In the genomic region with DNA sequence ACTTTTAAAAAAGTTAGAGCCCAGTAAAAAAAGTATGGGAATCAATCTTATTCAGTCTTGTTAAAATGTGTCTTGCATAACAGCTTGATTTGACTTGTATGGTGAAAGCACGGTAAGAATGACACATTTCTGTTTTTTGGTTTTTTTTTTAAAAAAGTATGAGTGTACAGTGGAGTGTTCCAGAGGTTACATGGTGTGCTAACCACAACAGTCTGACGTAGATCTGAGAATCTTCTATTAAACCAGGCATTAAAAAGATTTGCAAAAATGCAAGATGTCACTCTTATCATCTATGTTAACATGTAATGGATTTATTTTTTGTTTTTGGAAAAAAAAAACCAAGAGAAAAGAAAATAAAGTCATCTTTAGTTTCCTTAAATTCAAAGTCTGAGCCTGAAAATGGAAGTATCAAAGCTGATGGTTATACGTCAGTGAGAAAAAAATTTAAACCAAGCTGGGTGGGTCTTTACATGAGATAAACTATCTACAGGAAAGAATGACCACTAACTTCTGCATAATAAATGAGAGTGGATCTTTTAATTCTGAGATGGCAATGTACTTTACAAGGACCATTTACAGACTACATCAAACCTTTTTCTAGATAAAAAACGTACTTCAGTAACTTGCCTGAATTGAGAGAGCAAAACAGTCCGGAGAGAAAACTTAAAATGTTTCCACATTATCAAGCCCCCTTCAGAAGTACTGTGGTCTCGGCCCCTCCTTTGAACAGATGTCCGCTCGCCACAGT, we compare ENCODE assay signal across 8 cellular contexts. TPM values are rescaled to one million over a fixed set of nuclear protein-coding genes. Genes with fewer than 3 reads are reported as not detected.
A peak's percentile ranks its signal among the peaks of the same experiment; 100 is the strongest.
DNase-seq lines count a peak whose midpoint lies in the region; ATAC-seq and TF ChIP-seq lines count a peak whose summit lies in the region.

No MANE protein-coding gene starts in this region.

- H3K23ac ChIP-seq in IMR-90 (ENCODE audit: low read depth, low read length), result peak overlapping the region; percentile 99

- WGBS in IMR-90 (ENCODE audit: extremely low coverage in 2 of 2, insufficient read length in 1 of 2), 2 experiments, result no CpG with 5 or more reads among the region's 8 CpGs
- WGBS in gastroesophageal sphincter (ENCODE audit: low coverage in 1 of 2), 2 donors, result 0% methylated on average over 6 to 8 of the region's 8 CpGs

- TF ChIP-seq EP300 in gastroesophageal sphincter (IDR thresholded peaks at IDR 0.05), result no peak

- H3K14ac ChIP-seq in IMR-90 (replicated peaks; ENCODE audit: low read depth, low read length), result peak overlapping the region; percentile 99

- H2AK9ac ChIP-seq in IMR-90 (replicated peaks; ENCODE audit: low read depth, low read length, poor library complexity), result peak overlapping the region; percentile 99

- DNase-seq in GM06990 (ENCODE audit: extremely low read depth, insufficient read length), result peak; percentile 30
- peak; percentile 95 for DNase-seq in IMR-90
- no peak for DNase-seq in activated CD4-positive, alpha-beta memory T cell treated with anti-CD3 and anti-CD28 coated beads, Interleukin-2, amount 10 ng/mL, durations not matched to agents 7 days and 5 days
- no peak for DNase-seq in cerebellum (ENCODE audit: low spot score)
- DNase-seq in NCI-H345 (lab: John Stamatoyannopoulos, UW), result no peak
- DNase-seq in COLO668 (lab: John Stamatoyannopoulos, UW; ENCODE audit: unreplicated experiment), result no peak

- peaks cover 15 to 50% of the 10 kb centered on the region in 2 experiments for H3K79me1 ChIP-seq in IMR-90 (ENCODE audit: low read depth in 1 of 2, low read length in 2 of 2)

- in situ Hi-C loops in IMR-90 (cut with MboI; ENCODE audit: low sequenced_read_pairs), result no loop called here

- CTCF ChIA-PET in IMR-90 (lab: Yijun Ruan, JAX), result interaction anchor here (0.6 kb wide), 1 partner anchor 20 kb away, joined by 5 read pairs; no protein-coding TSS in a partner anchor
- CTCF ChIA-PET in activated CD4-positive, alpha-beta memory T cell treated with anti-CD3 and anti-CD28 coated beads, Interleukin-2, amount 10 ng/mL, durations not matched to agents 7 days and 5 days (lab: Charles Lee), result interaction anchor here (0.6 to 1.2 kb wide), 4 partner anchors 37 to 173 kb away, joined by 3 to 5 read pairs (median 4); a partner anchor contains a TSS

- peak overlapping the region; percentile 100 for H3K56ac ChIP-seq in IMR-90 (ENCODE audit: extremely low read depth, insufficient read depth, low read length)

- H3K9me3 Mint-ChIP-seq in activated CD4-positive, alpha-beta memory T cell treated with anti-CD3 and anti-CD28 coated beads, Interleukin-2, amount 10 ng/mL, durations not matched to agents 7 days and 5 days, result no peaks in the 10 kb centered on the region

- H2BK5ac ChIP-seq in IMR-90 (ENCODE audit: low read depth, low read length, poor library complexity, severe bottlenecking), result peak overlapping the region; percentile 99

- no peak for TF ChIP-seq POLR2A in IMR-90 (IDR thresholded peaks at IDR 0.05; ENCODE audit: low read depth, low read length)
- TF ChIP-seq POLR2A in gastroesophageal sphincter (IDR thresholded peaks at IDR 0.05), result no peak

- intact Hi-C loops in IMR-90 (cut with micrococcal nuclease), result loop anchor here (10.0 kb wide), 2 partner anchors 551 to 1521 kb away; a partner anchor contains a TSS

- H3K27ac ChIP-seq in IMR-90 (ENCODE audit: insufficient read depth, low read length), result peak overlapping the region; percentile 98
- H3K27ac ChIP-seq in gastroesophageal sphincter, result peak overlapping the region; percentile 93 to 99 (median 98)
- peak overlapping the region; percentile 96 for H3K27ac ChIP-seq in rectal smooth muscle tissue (ENCODE audit: low read depth, low read length)

- ATAC-seq in IMR-90 (ENCODE audit: low read depth), result no peak
- ATAC-seq in gastroesophageal sphincter, result peak; percentile 37

- H2BK120ac ChIP-seq in IMR-90 (ENCODE audit: low read depth, low read length), result peak overlapping the region; percentile 71

- no peak for TF ChIP-seq RAD21 in IMR-90 (IDR thresholded peaks at IDR 0.05; ENCODE audit: low read length)

- H4K8ac ChIP-seq in IMR-90 (ENCODE audit: low read depth in 2 of 2, low read length in 2 of 2), result peak overlapping the region; percentile 91 to 93; a peak in 3 of 4 replicates

- peak overlapping the region; percentile 23 for H4K5ac ChIP-seq in IMR-90 (ENCODE audit: low read depth, low read length)

- TSS peak; percentile 56 for BruUV-seq in IMR-90 (replicated peaks; lab: Mats Ljungman, UMichigan)

- peak overlapping the region; percentile 100 for H3K27ac Mint-ChIP-seq in activated CD4-positive, alpha-beta memory T cell treated with anti-CD3 and anti-CD28 coated beads, Interleukin-2, amount 10 ng/mL, durations not matched to agents 7 days and 5 days

- peaks cover 53% of the 10 kb centered on the region for H3K36me3 Mint-ChIP-seq in activated CD4-positive, alpha-beta memory T cell treated with anti-CD3 and anti-CD28 coated beads, Interleukin-2, amount 10 ng/mL, durations not matched to agents 7 days and 5 days (ENCODE audit: low read depth)

- peak overlapping the region; percentile 88 for H3K4me3 Mint-ChIP-seq in activated CD4-positive, alpha-beta memory T cell treated with anti-CD3 and anti-CD28 coated beads, Interleukin-2, amount 10 ng/mL, durations not matched to agents 7 days and 5 days

- H3K4ac ChIP-seq in IMR-90 (ENCODE audit: low read depth, low read length), result peak overlapping the region; percentile 89

- H2BK15ac ChIP-seq in IMR-90 (ENCODE audit: low read depth, low read length), result 0 out of 3 replicates have a peak overlapping the region, but pooled peaks have one; percentile 30

- H3K18ac ChIP-seq in IMR-90 (ENCODE audit: low read depth, low read length), result peak overlapping the region; percentile 28

- no peaks in the 10 kb centered on the region for H3K9me3 ChIP-seq in IMR-90 (ENCODE audit: control insufficient read depth, insufficient read depth, low read length)
- no peaks in the 10 kb centered on the region for H3K9me3 ChIP-seq in gastroesophageal sphincter

- peak overlapping the region; percentile 98 for H2AK5ac ChIP-seq in IMR-90 (ENCODE audit: low read depth, low read length)

- H3K27me3 ChIP-seq in GM06990 (replicated peaks; ENCODE audit: control insufficient read depth, insufficient read depth, low read length) (no peaks in the 10 kb centered on the region), IMR-90 (ENCODE audit: control insufficient read depth, insufficient read depth, low read length) (no peaks in the 10 kb centered on the region), gastroesophageal sphincter (no peaks in the 10 kb centered on the region), rectal smooth muscle tissue (ENCODE audit: control insufficient read depth, insufficient read depth, low read length) (no peaks in the 10 kb centered on the region)

- H3K4me1 Mint-ChIP-seq in activated CD4-positive, alpha-beta memory T cell treated with anti-CD3 and anti-CD28 coated beads, Interleukin-2, amount 10 ng/mL, durations not matched to agents 7 days and 5 days, result peaks cover 47% of the 10 kb centered on the region

- peak overlapping the region; percentile 85 for H2AFZ ChIP-seq in IMR-90 (replicated peaks; ENCODE audit: low read length, poor library complexity)

- dilution Hi-C loops in IMR-90 (cut with HindIII; ENCODE audit: low sequenced_read_pairs, unreplicated experiment), result no loop called here

- peak overlapping the region; percentile 99 for H3K9ac ChIP-seq in IMR-90 (ENCODE audit: low read depth, low read length)
- peak overlapping the region; percentile 97 for H3K9ac ChIP-seq in rectal smooth muscle tissue (ENCODE audit: low read length)

- peak overlapping the region; percentile 72 for H3K4me3 ChIP-seq in GM06990 (replicated peaks; ENCODE audit: low read depth, low read length)
- H3K4me3 ChIP-seq in IMR-90 (ENCODE audit: insufficient read depth, low read depth, low read length), result peak overlapping the region; percentile 60
- H3K4me3 ChIP-seq in gastroesophageal sphincter, result peak overlapping the region; percentile 96
- H3K4me3 ChIP-seq in rectal smooth muscle tissue (ENCODE audit: low read length), result peak overlapping the region; percentile 92

- H3K27me3 Mint-ChIP-seq in activated CD4-positive, alpha-beta memory T cell treated with anti-CD3 and anti-CD28 coated beads, Interleukin-2, amount 10 ng/mL, durations not matched to agents 7 days and 5 days, result no peaks in the 10 kb centered on the region

- POLR2A ChIA-PET in IMR-90 (lab: Charles Lee; ENCODE audit: unreplicated experiment), result interaction anchor here (0.6 kb wide), 1 partner anchor 35 kb away, joined by 3 read pairs; no protein-coding TSS in a partner anchor
- POLR2A ChIA-PET in activated CD4-positive, alpha-beta memory T cell treated with anti-CD3 and anti-CD28 coated beads, Interleukin-2, amount 10 ng/mL, durations not matched to agents 7 days and 5 days (lab: Charles Lee), result interaction anchor here (0.6 to 8.2 kb wide), 30 partner anchors 7 to 1542 kb away, joined by 3 to 136 read pairs (median 8); a partner anchor contains a TSS

- H4K20me1 ChIP-seq in IMR-90 (ENCODE audit: insufficient read depth, low read length), result peaks cover 32% of the 10 kb centered on the region

- H3K9me1 ChIP-seq in IMR-90 (ENCODE audit: insufficient read depth, low read length), result peaks cover 14% of the 10 kb centered on the region

- H3K4me2 ChIP-seq in IMR-90 (ENCODE audit: low read depth, low read length), result peak overlapping the region; percentile 66

- peak overlapping the region; percentile 74 for H4K91ac ChIP-seq in IMR-90 (ENCODE audit: insufficient read depth, low read depth, low read length)

- H2BK20ac ChIP-seq in IMR-90 (ENCODE audit: low read depth, low read length), result no peak overlapping the region

- no peak for TF ChIP-seq CTCF in GM06990 (IDR thresholded peaks at IDR 0.05; ENCODE audit: insufficient read depth, low read length, poor library complexity, severe bottlenecking)
- no peak for TF ChIP-seq CTCF in IMR-90 (conservative IDR thresholded peaks at IDR 0.05; ENCODE audit: low read depth, low read length)
- no peak for TF ChIP-seq CTCF in gastroesophageal sphincter (IDR thresholded peaks at IDR 0.05)

- H3K4me1 ChIP-seq in IMR-90 (ENCODE audit: control insufficient read depth, insufficient read depth, low read length), result no peaks in the 10 kb centered on the region; the same call in 1 of the 2 replicates
- H3K4me1 ChIP-seq in gastroesophageal sphincter, result peaks cover 6 to 68% (median 23%) of the 10 kb centered on the region in 3 donors
- peaks cover 28% of the 10 kb centered on the region for H3K4me1 ChIP-seq in rectal smooth muscle tissue (ENCODE audit: control insufficient read depth, insufficient read depth, low read length)

- H3K36me3 ChIP-seq in GM06990 (ENCODE audit: control insufficient read depth, insufficient read depth, low read length) (peaks cover 2% of the 10 kb centered on the region), IMR-90 (ENCODE audit: control insufficient read depth, insufficient read depth, low read length) (no peaks in the 10 kb centered on the region), gastroesophageal sphincter (peaks cover 0 to 7% of the 10 kb centered on the region in 2 donors), rectal smooth muscle tissue (ENCODE audit: control insufficient read depth, insufficient read depth, low read length) (no peaks in the 10 kb centered on the region)

RNA-seq across cellular contexts. Expression of a gene that starts 1.6 kb away (rescaled TPM):
- total RNA-seq in IMR-90 (2012; rRNA removed) (76.4 and 89.3 TPM in 2 replicates), gastroesophageal sphincter (10 to 100 TPM; 15.8 to 26.1 (median 17.8) TPM), cerebellum (34.1 TPM)
- polyA plus RNA-seq in IMR-90 (2012; rRNA removed), result 23.4 and 26.3 TPM in 2 replicates
- polyA plus RNA-seq in IMR-90 (2012; cell fraction: cytosol; rRNA removed), result 13.2 and 13.8 TPM in 2 replicates
- polyA plus RNA-seq in IMR-90 (2012; cell fraction: nucleus; rRNA removed; ENCODE audit: low replicate concordance), result 9.3 and 17.9 TPM in 2 replicates
- 10 to 100 TPM; 37.5 to 38.1 TPM for total RNA-seq in activated CD4-positive, alpha-beta memory T cell treated with anti-CD3 and anti-CD28 coated beads, Interleukin-2, amount 10 ng/mL, durations not matched to agents 7 days and 5 days

Comparison
In these comparisons a context has a peak if more than half of its experiments do, and no peak if none do; other contexts are left out.
1. DNase-seq: peak in GM06990 (single experiment) and IMR-90 (single experiment); none in activated CD4-positive, alpha-beta memory T cell treated with anti-CD3 and anti-CD28 coated beads, Interleukin-2, amount 10 ng/mL, durations not matched to agents 7 days and 5 days (single experiment), cerebellum (single experiment), NCI-H345 (single experiment) and COLO668 (single experiment).
2. Peak in every context shown above with its lines, with median percentiles within 50 percentile points of each other: H3K4me3 ChIP-seq and H3K27ac ChIP-seq.